1 cellular context compared by ENCODE assay signal in the genomic region with DNA sequence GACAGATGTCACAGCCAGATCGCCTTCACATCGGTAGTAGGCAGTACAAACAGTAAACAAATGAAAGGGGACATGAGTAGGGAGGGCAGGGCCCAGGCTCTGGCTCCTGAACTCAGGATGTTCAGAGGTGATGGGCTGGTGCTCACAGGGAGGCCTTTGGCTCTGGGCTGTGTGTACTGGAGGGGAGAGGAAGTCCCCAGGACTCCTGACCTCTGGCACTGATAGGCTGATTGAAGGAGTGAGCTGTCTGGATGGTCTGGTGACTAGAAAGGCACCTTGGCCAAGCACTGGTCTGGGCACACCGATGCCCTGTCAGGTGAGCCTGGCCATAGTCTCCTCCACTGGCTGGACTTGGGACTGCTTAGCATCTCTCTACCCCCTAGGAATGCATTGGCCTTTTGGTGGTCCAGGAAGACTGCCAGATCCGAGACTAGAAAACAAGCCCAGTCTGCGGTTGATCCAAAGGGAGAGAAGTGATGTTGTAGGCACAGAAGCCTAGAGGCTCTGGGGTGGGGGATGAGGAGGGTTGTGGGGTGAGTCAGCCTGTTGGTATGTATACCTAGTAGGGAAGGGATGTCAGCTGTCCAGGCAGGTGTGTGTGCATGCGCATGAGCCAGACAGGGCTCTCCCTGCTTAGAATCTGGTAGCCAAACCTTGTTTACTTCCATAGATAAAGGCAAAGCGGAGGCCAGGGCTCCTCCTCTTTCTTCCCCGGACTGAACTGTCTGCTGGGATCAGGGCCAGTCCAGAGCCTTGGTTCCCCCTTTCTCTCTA.
TF ChIP-seq lines count a peak whose summit lies in the region.

No MANE protein-coding gene starts in this region.

TF ChIP-seq in K562, 482 proteins besides CTCF, POLR2A, EP300 and RAD21:
- TF ChIP-seq CTBP1 (IDR thresholded peaks at IDR 0.05; ENCODE audit: borderline replicate concordance) (peak; percentile 33; the same call in 1 of the 2 replicates), ZFPM2 (CRISPR knock-in tag; IDR thresholded peaks at IDR 0.05) (no peak), ZNF384 (IDR thresholded peaks at IDR 0.05; ENCODE audit: low read depth, low read length) (no peak), PHF20 (IDR thresholded peaks at IDR 0.05; ENCODE audit: partially characterized antibody) (no peak), KAT7 (CRISPR knock-in tag; IDR thresholded peaks at IDR 0.05; ENCODE audit: borderline replicate concordance) (no peak), RFX1 (IDR thresholded peaks at IDR 0.05) (no peak), NUFIP1 (IDR thresholded peaks at IDR 0.05; ENCODE audit: partially characterized antibody) (no peak), ZNF445 (CRISPR knock-in tag; IDR thresholded peaks at IDR 0.05; ENCODE audit: low read depth) (no peak), SPI1 (IDR thresholded peaks at IDR 0.05; ENCODE audit: borderline replicate concordance, low read depth, low read length) (peak; percentile 14; the same call in 1 of the 2 replicates), NRF1 (conservative IDR thresholded peaks at IDR 0.05 in 1 of 2, IDR thresholded peaks at IDR 0.05 in 1 of 2) (peak; percentile 76 to 79), MTF1 (CRISPR knock-in tag; IDR thresholded peaks at IDR 0.05; ENCODE audit: borderline replicate concordance) (no peak), L3MBTL2 (IDR thresholded peaks at IDR 0.05) (no peak), SNIP1 (IDR thresholded peaks at IDR 0.05; ENCODE audit: low read depth) (no peak), CHD4 (IDR thresholded peaks at IDR 0.05; ENCODE audit: insufficient read depth, insufficient replicate concordance, low read depth, low read length, poor library complexity, severe bottlenecking) (no peak), HDAC3 (IDR thresholded peaks at IDR 0.05; ENCODE audit: borderline replicate concordance, partially characterized antibody) (no peak), JUND (IDR thresholded peaks at IDR 0.05; ENCODE audit: borderline replicate concordance, low read depth, low read length) (peak; percentile 60), JUND (tag; IDR thresholded peaks at IDR 0.05; ENCODE audit: borderline replicate concordance, low read depth, low read length) (peak; percentile 50; the same call in 1 of the 3 replicates), ETV1 (tag; conservative IDR thresholded peaks at IDR 0.05; ENCODE audit: low read depth) (no peak), ZNF507 (tag; conservative IDR thresholded peaks at IDR 0.05) (no peak), PTTG1 (tag; IDR thresholded peaks at IDR 0.05; ENCODE audit: low read depth) (no peak), ZNF668 (CRISPR knock-in tag; IDR thresholded peaks at IDR 0.05) (no peak), EGR1 (conservative IDR thresholded peaks at IDR 0.05) (no peak), FOSL1 (tag; conservative IDR thresholded peaks at IDR 0.05) (peak; percentile 31; the same call in 1 of the 2 replicates), ZKSCAN1 (IDR thresholded peaks at IDR 0.05; ENCODE audit: low read depth, low read length) (no peak), ADNP (tag; IDR thresholded peaks at IDR 0.05) (no peak), ZBED1 (IDR thresholded peaks at IDR 0.05) (no peak), NFE2 (IDR thresholded peaks at IDR 0.05; ENCODE audit: low read depth) (no peak), MYBL2 (IDR thresholded peaks at IDR 0.05; ENCODE audit: low read depth) (no peak), MYBL2 (CRISPR knock-in tag; IDR thresholded peaks at IDR 0.05; ENCODE audit: borderline replicate concordance) (no peak), ZEB2 (IDR thresholded peaks at IDR 0.05) (peak; percentile 63; the same call in 1 of the 2 replicates), FOXK2 (conservative IDR thresholded peaks at IDR 0.05 in 1 of 2, IDR thresholded peaks at IDR 0.05 in 1 of 2; ENCODE audit: low read depth in 2 of 2) (peak; percentile 72 to 80; a peak in 3 of 4 replicates)
- TF ChIP-seq, protein P1, sequence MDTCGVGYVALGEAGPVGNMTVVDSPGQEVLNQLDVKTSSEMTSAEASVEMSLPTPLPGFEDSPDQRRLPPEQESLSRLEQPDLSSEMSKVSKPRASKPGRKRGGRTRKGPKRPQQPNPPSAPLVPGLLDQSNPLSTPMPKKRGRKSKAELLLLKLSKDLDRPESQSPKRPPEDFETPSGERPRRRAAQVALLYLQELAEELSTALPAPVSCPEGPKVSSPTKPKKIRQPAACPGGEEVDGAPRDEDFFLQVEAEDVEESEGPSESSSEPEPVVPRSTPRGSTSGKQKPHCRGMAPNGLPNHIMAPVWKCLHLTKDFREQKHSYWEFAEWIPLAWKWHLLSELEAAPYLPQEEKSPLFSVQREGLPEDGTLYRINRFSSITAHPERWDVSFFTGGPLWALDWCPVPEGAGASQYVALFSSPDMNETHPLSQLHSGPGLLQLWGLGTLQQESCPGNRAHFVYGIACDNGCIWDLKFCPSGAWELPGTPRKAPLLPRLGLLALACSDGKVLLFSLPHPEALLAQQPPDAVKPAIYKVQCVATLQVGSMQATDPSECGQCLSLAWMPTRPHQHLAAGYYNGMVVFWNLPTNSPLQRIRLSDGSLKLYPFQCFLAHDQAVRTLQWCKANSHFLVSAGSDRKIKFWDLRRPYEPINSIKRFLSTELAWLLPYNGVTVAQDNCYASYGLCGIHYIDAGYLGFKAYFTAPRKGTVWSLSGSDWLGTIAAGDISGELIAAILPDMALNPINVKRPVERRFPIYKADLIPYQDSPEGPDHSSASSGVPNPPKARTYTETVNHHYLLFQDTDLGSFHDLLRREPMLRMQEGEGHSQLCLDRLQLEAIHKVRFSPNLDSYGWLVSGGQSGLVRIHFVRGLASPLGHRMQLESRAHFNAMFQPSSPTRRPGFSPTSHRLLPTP (IDR thresholded peaks at IDR 0.05; ENCODE audit: borderline replicate concordance, extremely low read depth, insufficient read length): no peak
- TF ChIP-seq, protein P2, sequence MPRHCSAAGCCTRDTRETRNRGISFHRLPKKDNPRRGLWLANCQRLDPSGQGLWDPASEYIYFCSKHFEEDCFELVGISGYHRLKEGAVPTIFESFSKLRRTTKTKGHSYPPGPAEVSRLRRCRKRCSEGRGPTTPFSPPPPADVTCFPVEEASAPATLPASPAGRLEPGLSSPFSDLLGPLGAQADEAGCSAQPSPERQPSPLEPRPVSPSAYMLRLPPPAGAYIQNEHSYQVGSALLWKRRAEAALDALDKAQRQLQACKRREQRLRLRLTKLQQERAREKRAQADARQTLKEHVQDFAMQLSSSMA (CRISPR knock-in tag; IDR thresholded peaks at IDR 0.05): no peak
- TF ChIP-seq, protein P3, sequence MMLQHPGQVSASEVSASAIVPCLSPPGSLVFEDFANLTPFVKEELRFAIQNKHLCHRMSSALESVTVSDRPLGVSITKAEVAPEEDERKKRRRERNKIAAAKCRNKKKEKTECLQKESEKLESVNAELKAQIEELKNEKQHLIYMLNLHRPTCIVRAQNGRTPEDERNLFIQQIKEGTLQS (IDR thresholded peaks at IDR 0.05): peak; percentile 45; the same call in 1 of the 2 replicates
- TF ChIP-seq, protein P3 (CRISPR knock-in tag; conservative IDR thresholded peaks at IDR 0.05): no peak
- TF ChIP-seq, protein P4, sequence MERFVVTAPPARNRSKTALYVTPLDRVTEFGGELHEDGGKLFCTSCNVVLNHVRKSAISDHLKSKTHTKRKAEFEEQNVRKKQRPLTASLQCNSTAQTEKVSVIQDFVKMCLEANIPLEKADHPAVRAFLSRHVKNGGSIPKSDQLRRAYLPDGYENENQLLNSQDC (CRISPR knock-in tag; IDR thresholded peaks at IDR 0.05): no peak
- TF ChIP-seq, protein P5, sequence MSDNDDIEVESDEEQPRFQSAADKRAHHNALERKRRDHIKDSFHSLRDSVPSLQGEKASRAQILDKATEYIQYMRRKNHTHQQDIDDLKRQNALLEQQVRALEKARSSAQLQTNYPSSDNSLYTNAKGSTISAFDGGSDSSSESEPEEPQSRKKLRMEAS (CRISPR knock-in tag; IDR thresholded peaks at IDR 0.05): no peak
